28 cellular contexts compared by ENCODE assay signal in genomic region chr7:90988996-90989765, GRCh38.
DNase-seq lines count a peak whose midpoint lies in the region; ATAC-seq, FAIRE-seq and TF ChIP-seq lines count a peak whose summit lies in the region.
"Had no signal": no experiment of that assay in that cellular context is flagged by ENCODE, and none has a peak within 500 bp of the region (broad histone marks: within the 10 kb centered on the region; RNA-seq: fewer than 3 reads in every experiment).

No MANE protein-coding gene starts in this region.

- H3K27me3 ChIP-seq in GM12878 (replicated peaks in 1 of 2; ENCODE audit: control insufficient read depth in 2 of 2, insufficient read depth in 2 of 2, low read length in 1 of 2) = no peaks in the 10 kb centered on the region
- H3K27me3 ChIP-seq: BE2C, SJSA1, tibial nerve had no signal

- no peak overlapping the region for H2AFZ ChIP-seq in GM12878 (ENCODE audit: control insufficient read depth, low read depth, low read length)

- H3K27ac ChIP-seq in GM12878 (ENCODE audit: control insufficient read depth, insufficient read depth) = no peak overlapping the region
- H3K27ac ChIP-seq: lower lobe of right lung, SJSA1, tibial nerve had no signal

- peak; percentile 31 for FAIRE-seq in GM12878 (lab: Jason Lieb, UNC)
- peak; percentile 76 for FAIRE-seq in urothelium cell line (lab: Jason Lieb, UNC)
- FAIRE-seq: RCC 7860 had no signal

- ATAC-seq in GM12878 = no peak
- ATAC-seq in HG03175 (IDR thresholded peaks at IDR 0.05; ENCODE audit: unreplicated experiment) = no peak
- ATAC-seq: activated CD4-positive, alpha-beta T cell treated with anti-CD3 and anti-CD28 coated beads for 36 hours; activated CD8-positive, alpha-beta T cell treated with anti-CD3 and anti-CD28 coated beads for 36 hours; lower lobe of right lung; naive thymus-derived CD8-positive, alpha-beta T cell; stimulated activated effector memory CD8-positive, alpha-beta T cell treated with anti-CD3 and anti-CD28 coated beads, Interleukin-12 subunit alpha, Interleukin-12 subunit beta, amount 100 ng/mL, for 72 hours had no signal

- H3K4me2 ChIP-seq in GM12878 (ENCODE audit: control insufficient read depth, insufficient read depth) = no peak overlapping the region

- no peak overlapping the region for H3K4me3 ChIP-seq in GM12878
- H3K4me3 ChIP-seq: lower lobe of right lung, SJSA1, tibial nerve had no signal

- SMC1A ChIA-PET in GM12878 (lab: Charles Lee; ENCODE audit: uncharacterized antibody, unreplicated experiment) = no interaction called here

- H3K36me3 ChIP-seq in GM12878 (ENCODE audit: control insufficient read depth in 2 of 2, insufficient read depth in 2 of 2, low read length in 1 of 2) = no peaks in the 10 kb centered on the region
- H3K36me3 ChIP-seq: BE2C, SJSA1, tibial nerve had no signal

- TF ChIP-seq POLR2A in GM12878 (IDR thresholded peaks at IDR 0.05; ENCODE audit: low read depth, low read length) = no peak

- no peak for TF ChIP-seq CTCF in GM12878 (IDR thresholded peaks at IDR 0.05 in 2 of 3, conservative IDR thresholded peaks at IDR 0.05 in 1 of 3; ENCODE audit: control insufficient read depth in 2 of 3, extremely low read depth in 1 of 3, insufficient read depth in 1 of 3, low read depth in 3 of 3, low read length in 3 of 3)

- H3K79me2 ChIP-seq in GM12878 (ENCODE audit: control insufficient read depth, insufficient read depth, low read length) = no peaks in the 10 kb centered on the region

- no peaks in the 10 kb centered on the region for H3K9me3 ChIP-seq in GM12878 (replicated peaks; ENCODE audit: control insufficient read depth, insufficient read depth, low read length)
- H3K9me3 ChIP-seq: BE2C, lower lobe of right lung, SJSA1, tibial nerve had no signal

- in situ Hi-C loops in GM12878 (cut with MboI) = no loop called here

- POLR2A ChIA-PET in GM12878 (lab: Charles Lee) = no interaction called here

- H4K20me1 ChIP-seq in GM12878 (ENCODE audit: control insufficient read depth, insufficient read depth) = no peaks in the 10 kb centered on the region

- no peak for TF ChIP-seq RAD21 in GM12878 (IDR thresholded peaks at IDR 0.05; ENCODE audit: insufficient read depth, low read depth, low read length)

- no peaks in the 10 kb centered on the region for H3K4me1 ChIP-seq in GM12878 (ENCODE audit: control insufficient read depth, insufficient read depth, low read length)
- H3K4me1 ChIP-seq: BE2C, lower lobe of right lung, SJSA1, tibial nerve had no signal

- TF ChIP-seq EP300 in GM12878 (IDR thresholded peaks at IDR 0.05; ENCODE audit: borderline replicate concordance in 1 of 2, control insufficient read depth in 1 of 2, low read depth in 2 of 2, low read length in 2 of 2) = no peak

- RAD21 ChIA-PET in GM12878 (lab: Charles Lee; ENCODE audit: unreplicated experiment) = no interaction called here

- H3K9ac ChIP-seq in GM12878 (ENCODE audit: control insufficient read depth, insufficient read depth, low read length) = no peak overlapping the region

- no TSS peak for BruUV-seq in GM12878 (replicated peaks; lab: Mats Ljungman, UMichigan)

- CTCF ChIA-PET in GM12878 (lab: Yijun Ruan, JAX) = no interaction called here

- DNase-seq in NCI-H748 (lab: John Stamatoyannopoulos, UW; ENCODE audit: unreplicated experiment) (peak; percentile 74), NCI-H748 treated with DMSO at 0.1 percent for 48 hours (lab: John Stamatoyannopoulos, UW) (no peak), NCI-H2029 (lab: John Stamatoyannopoulos, UW) (peak; percentile 22), GM12878 (ENCODE audit: low read depth, low spot score) (no peak), urothelium cell line (ENCODE audit: low spot score) (no peak), DMS79 treated with DMSO at 0.1 percent for 48 hours (lab: John Stamatoyannopoulos, UW) (no peak), CD1c-positive myeloid dendritic cell (ENCODE audit: extremely low spot score) (no peak)
- DNase-seq: activated CD4-positive, alpha-beta T cell treated with anti-CD3 and anti-CD28 coated beads for 36 hours; activated CD8-positive, alpha-beta memory T cell treated with anti-CD3 and anti-CD28 coated beads, Interleukin-2, amount 50 U/mL, for 48 hours; activated CD8-positive, alpha-beta T cell treated with anti-CD3 and anti-CD28 coated beads for 36 hours; activated naive CD4-positive, alpha-beta T cell treated with anti-CD3 and anti-CD28 coated beads for 36 hours; BE2C; CD8-positive, alpha-beta memory T cell; foreskin melanocyte; GDM1; HCEC 1CT; Karpas-422; lower lobe of right lung; midbrain; naive thymus-derived CD8-positive, alpha-beta T cell; NCI-H187 treated with DMSO at 0.1 percent for 48 hours; stimulated activated CD4-positive, alpha-beta T cell treated with anti-CD3 and anti-CD28 coated beads, Interleukin-15, amount 100 ng/mL, for 24 hours; T-helper 9 cell had no signal

- 85% methylated on average over 5 of the region's 5 CpGs for WGBS in GM12878 (ENCODE audit: insufficient coverage, insufficient replicate concordance, low lambda C conversion rate, missing lambda C conversion rate)

- intact Hi-C loops in GM12878 (cut with micrococcal nuclease; ENCODE audit: unreplicated experiment) = no loop called here

TF ChIP-seq in GM12878, 131 proteins besides CTCF, POLR2A, EP300 and RAD21:
- no peak for TF ChIP-seq RAD51 (IDR thresholded peaks at IDR 0.05)
- no peak for TF ChIP-seq PKNOX1 (IDR thresholded peaks at IDR 0.05)
- TF ChIP-seq MAX (IDR thresholded peaks at IDR 0.05; ENCODE audit: low read depth, low read length) = no peak
- TF ChIP-seq KAT2A (conservative IDR thresholded peaks at IDR 0.05; ENCODE audit: control insufficient read depth, low read depth, low read length) = no peak
- no peak for TF ChIP-seq GABPA (IDR thresholded peaks at IDR 0.05; ENCODE audit: low read depth)
- no peak for TF ChIP-seq SMAD1 (IDR thresholded peaks at IDR 0.05; ENCODE audit: low read depth, partially characterized antibody)
- no peak for TF ChIP-seq BACH1 (IDR thresholded peaks at IDR 0.05; ENCODE audit: borderline replicate concordance)
- TF ChIP-seq SMAD5 (IDR thresholded peaks at IDR 0.05; ENCODE audit: low read depth) = no peak
- no peak for TF ChIP-seq ZSCAN29 (IDR thresholded peaks at IDR 0.05)
- no peak for TF ChIP-seq RELB (IDR thresholded peaks at IDR 0.05; ENCODE audit: low read depth)
- no peak for TF ChIP-seq BRCA1 (IDR thresholded peaks at IDR 0.05; ENCODE audit: low read depth, low read length)

Comparison
In these comparisons a context has a peak if more than half of its experiments do, and no peak if none do; other contexts are left out.
1. DNase-seq: peak in NCI-H748 (single experiment) and NCI-H2029 (single experiment); none in NCI-H748 treated with DMSO at 0.1 percent for 48 hours (single experiment), GM12878 (single experiment), urothelium cell line (single experiment), DMS79 treated with DMSO at 0.1 percent for 48 hours (single experiment) and CD1c-positive myeloid dendritic cell (single experiment).